Comparison of ENCODE assay signal across 20 cellular contexts in genomic region chr15:67505675-67506572, GRCh38. TPM values are rescaled to one million over a fixed set of nuclear protein-coding genes. Genes with fewer than 3 reads are reported as not detected.
DNase-seq lines count a peak whose midpoint lies in the region; ATAC-seq and TF ChIP-seq lines count a peak whose summit lies in the region.
"Had no signal": no experiment of that assay in that cellular context is flagged by ENCODE, and none has a peak within 500 bp of the region (broad histone marks: within the 10 kb centered on the region; RNA-seq: fewer than 3 reads in every experiment).

No MANE protein-coding gene starts in this region.

- H3K36me3 ChIP-seq in mesenchymal stem cell (ENCODE audit: control insufficient read depth in 1 of 2, insufficient read depth in 2 of 2, low read depth in 1 of 2, low read length in 2 of 2) (no peaks in the 10 kb centered on the region), left ventricle myocardium inferior (no peaks in the 10 kb centered on the region)

- no peaks in the 10 kb centered on the region for H3K9me3 ChIP-seq in mesenchymal stem cell (ENCODE audit: control insufficient read depth, low read length)
- no peaks in the 10 kb centered on the region for H3K9me3 ChIP-seq in left ventricle myocardium inferior (replicated peaks)

- H3K14ac ChIP-seq in mesenchymal stem cell (ENCODE audit: low read length in 2 of 2), result no peak overlapping the region

- DNase-seq in LNCaP clone FGC (ENCODE audit: low read depth), result peak; percentile 43
- DNase-seq in RPMI8226, result peak; percentile 14
- DNase-seq in mesenchymal stem cell, result no peak
- DNase-seq in NCI-H2029 (lab: John Stamatoyannopoulos, UW), result no peak
- DNase-seq in activated naive CD4-positive, alpha-beta T cell treated with Interleukin-2 at 50 U/mL for 16 hours, result no peak
- DNase-seq in left ventricle myocardium inferior, result no peak
- DNase-seq: activated naive CD4-positive, alpha-beta T cell treated with anti-CD3 and anti-CD28 coated beads, Interleukin-2, amount 50 U/mL, for 16 hours; activated T-cell treated with anti-CD3 and anti-CD28 coated beads, Interleukin-2, amount 50 U/mL, for 24 hours; COR-L47; effector memory CD8-positive, alpha-beta T cell; glutamatergic neuron; NCI-H1092; NCI-H2107; NCI-H524 treated with DMSO at 0.1 percent for 48 hours; stimulated activated naive CD8-positive, alpha-beta T cell treated with anti-CD3 and anti-CD28 coated beads, Interleukin-15, amount 100 ng/mL, for 72 hours had no signal

- no peak overlapping the region for H4K91ac ChIP-seq in mesenchymal stem cell (ENCODE audit: low read length)

- H3K4ac ChIP-seq in mesenchymal stem cell (ENCODE audit: low read depth in 1 of 2, low read length in 2 of 2), result no peak overlapping the region

- H3K4me3 ChIP-seq in GM08714 (ENCODE audit: low read length) (peak overlapping the region; percentile 25; the same call in 1 of the 2 replicates), LNCaP clone FGC (ENCODE audit: low read depth, low read length) (no peak overlapping the region), mesenchymal stem cell (ENCODE audit: insufficient read depth in 1 of 2, low read depth in 1 of 2, low read length in 2 of 2) (peak overlapping the region in 1 of 2 experiments; percentile 14), left ventricle myocardium inferior (no peak overlapping the region)
- H3K4me3 ChIP-seq: GM23338 had no signal

- no peak overlapping the region for H2BK5ac ChIP-seq in mesenchymal stem cell (ENCODE audit: low read depth, low read length, poor library complexity, severe bottlenecking)

- no peak overlapping the region for H3K4me2 ChIP-seq in mesenchymal stem cell (ENCODE audit: low read length, poor library complexity, severe bottlenecking)
- H3K4me2 ChIP-seq: GM23338 had no signal

- H3K27me3 ChIP-seq in mesenchymal stem cell (ENCODE audit: control insufficient read depth in 1 of 2, insufficient read depth in 1 of 2, low read length in 2 of 2) (no peaks in the 10 kb centered on the region), left ventricle myocardium inferior (ENCODE audit: low read depth) (no peaks in the 10 kb centered on the region)

- 93% methylated on average over 2 of the region's 5 CpGs for WGBS in mesenchymal stem cell

- no peak overlapping the region for H3K23ac ChIP-seq in mesenchymal stem cell (ENCODE audit: low read length in 2 of 2)

- intact Hi-C loops in left ventricle myocardium inferior (cut with micrococcal nuclease), result no loop called here

- H2AK5ac ChIP-seq in mesenchymal stem cell (ENCODE audit: low read length, severe bottlenecking), result no peak overlapping the region

- no peak overlapping the region for H3K18ac ChIP-seq in mesenchymal stem cell (ENCODE audit: low read depth in 1 of 2, low read length in 2 of 2)

- peaks cover 5% of the 10 kb centered on the region for H3K4me1 ChIP-seq in mesenchymal stem cell (ENCODE audit: control insufficient read depth, insufficient read depth, low read depth, low read length)
- no peaks in the 10 kb centered on the region for H3K4me1 ChIP-seq in left ventricle myocardium inferior

- H3K79me1 ChIP-seq in mesenchymal stem cell (replicated peaks; ENCODE audit: low read length, poor library complexity, severe bottlenecking), result no peaks in the 10 kb centered on the region

- H2BK15ac ChIP-seq in mesenchymal stem cell (ENCODE audit: low read depth, poor library complexity, severe bottlenecking), result no peak overlapping the region

- no peak for ATAC-seq in HG02970 (IDR thresholded peaks at IDR 0.05; ENCODE audit: low FRiP score, unreplicated experiment)
- ATAC-seq: effector memory CD8-positive, alpha-beta T cell; GM23338; left lobe of liver; Panc1; stimulated activated naive CD8-positive, alpha-beta T cell treated with anti-CD3 and anti-CD28 coated beads, Interleukin-15, amount 100 ng/mL, for 72 hours had no signal

- no peak overlapping the region for H4K8ac ChIP-seq in mesenchymal stem cell (ENCODE audit: low read length)

- no peak overlapping the region for H2BK12ac ChIP-seq in mesenchymal stem cell (ENCODE audit: low read length in 2 of 2)

- H3K27ac ChIP-seq in mesenchymal stem cell (ENCODE audit: low read length, poor library complexity, severe bottlenecking) (no peak overlapping the region), left ventricle myocardium inferior (replicated peaks) (no peak overlapping the region)

- no peak overlapping the region for H2BK120ac ChIP-seq in mesenchymal stem cell (ENCODE audit: low read depth, low read length)

- TF ChIP-seq CTCF in LNCaP clone FGC (IDR thresholded peaks at IDR 0.05; ENCODE audit: control insufficient read depth, extremely low read depth, insufficient read depth) (no peak), left ventricle myocardium inferior (IDR thresholded peaks at IDR 0.05; ENCODE audit: borderline replicate concordance) (no peak)

- H3K9ac ChIP-seq in mesenchymal stem cell (ENCODE audit: low read length), result peak overlapping the region; percentile 63

- H2AFZ ChIP-seq in mesenchymal stem cell (ENCODE audit: low read depth, low read length), result no peak overlapping the region
- H2AFZ ChIP-seq: GM23338 had no signal

RNA-seq across cellular contexts. Expression of gene C15orf61, which starts 15.0 kb away (rescaled TPM):
- 3.9 TPM for polyA plus RNA-seq in mesenchymal stem cell (2013, experiment 1 of 2)
- 4.9 TPM for polyA plus RNA-seq in mesenchymal stem cell (2013, experiment 2 of 2)
- 13.8 TPM for total RNA-seq in left ventricle myocardium inferior

RNA-seq across cellular contexts. Expression of gene MAP2K5, which starts 36.6 kb away (rescaled TPM):
- polyA plus RNA-seq in mesenchymal stem cell (2013, experiment 1 of 2), result 14.1 TPM
- polyA plus RNA-seq in mesenchymal stem cell (2013, experiment 2 of 2), result 13.7 TPM
- total RNA-seq in left ventricle myocardium inferior, result 25.0 TPM

Comparison
In these comparisons a context has a peak if more than half of its experiments do, and no peak if none do; other contexts are left out.
1. DNase-seq: peak in LNCaP clone FGC (single experiment) and RPMI8226 (single experiment); none in mesenchymal stem cell (single experiment), NCI-H2029 (single experiment), activated naive CD4-positive, alpha-beta T cell treated with Interleukin-2 at 50 U/mL for 16 hours (single experiment) and left ventricle myocardium inferior (single experiment).